1 cellular context compared by ENCODE assay signal in genomic region chr15:53202876-53203275, GRCh38.
TF ChIP-seq lines count a peak whose summit lies in the region.

No MANE protein-coding gene starts in this region.

TF ChIP-seq in H1, 55 proteins besides CTCF, POLR2A, EP300 and RAD21:
- TF ChIP-seq MAFK (IDR thresholded peaks at IDR 0.05; ENCODE audit: low read depth, low read length) (no peak), TEAD4 (IDR thresholded peaks at IDR 0.05; ENCODE audit: low read depth, low read length) (peak; percentile 60), NANOG (IDR thresholded peaks at IDR 0.05; ENCODE audit: insufficient read depth, low read depth, low read length, poor library complexity, severe bottlenecking) (no peak), SUZ12 (IDR thresholded peaks at IDR 0.05; ENCODE audit: low read length) (no peak)
